ENCODE assay signal across 2 cellular contexts in the genomic region with DNA sequence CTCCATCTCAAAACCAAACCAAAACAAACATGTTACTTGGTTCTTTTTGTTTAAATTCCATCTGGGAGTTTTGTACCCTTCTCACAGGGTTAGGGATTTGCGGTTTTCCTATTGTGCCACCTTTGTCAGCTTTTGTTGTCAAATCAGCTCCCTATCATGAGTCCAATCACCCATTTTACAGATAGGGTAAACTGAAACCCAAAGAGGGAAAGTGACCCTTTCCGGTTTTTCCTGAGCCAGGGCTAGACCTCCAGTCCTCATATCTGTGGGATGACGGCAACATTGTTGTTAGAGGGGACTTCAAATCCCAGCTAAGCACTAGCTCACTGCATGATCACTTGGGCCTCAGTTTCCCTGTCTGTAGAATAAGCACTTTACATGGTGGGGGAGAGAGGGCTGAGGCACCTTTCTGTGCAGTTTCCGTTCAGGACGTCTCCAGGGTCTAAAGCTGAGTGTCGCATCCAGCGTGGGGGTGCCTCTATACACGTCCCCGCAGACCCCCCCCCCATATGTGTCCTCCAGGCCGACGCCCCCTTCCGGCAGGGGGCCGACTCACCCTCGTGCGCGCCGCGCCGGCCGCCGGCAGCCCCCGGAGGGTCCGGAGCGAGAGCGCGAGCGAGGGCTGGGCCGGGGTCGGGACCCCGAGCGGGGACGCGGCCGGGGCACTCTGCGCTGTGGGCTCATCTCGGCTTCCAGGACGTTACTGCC.
TF ChIP-seq lines count a peak whose summit lies in the region.

No MANE protein-coding gene starts in this region.

TF ChIP-seq in A549, 52 proteins besides CTCF, POLR2A, EP300 and RAD21:
- TF ChIP-seq ZFP36 (IDR thresholded peaks at IDR 0.05; ENCODE audit: borderline replicate concordance, partially characterized antibody), result no peak
- no peak for TF ChIP-seq HOXB5 (CRISPR knock-in tag; IDR thresholded peaks at IDR 0.05)
- 0 out of 2 replicates have a peak, but pooled peaks have one; percentile 73 for TF ChIP-seq CHD4 (IDR thresholded peaks at IDR 0.05; ENCODE audit: borderline replicate concordance)
- TF ChIP-seq MAX (IDR thresholded peaks at IDR 0.05), result no peak
- no peak for TF ChIP-seq EHF (CRISPR knock-in tag; IDR thresholded peaks at IDR 0.05)

TF ChIP-seq in GM12891, 5 proteins besides CTCF, POLR2A, EP300 and RAD21:
- no peak for TF ChIP-seq POU2F2 (IDR thresholded peaks at IDR 0.05; ENCODE audit: low read depth, low read length)
- TF ChIP-seq PAX5 (IDR thresholded peaks at IDR 0.05; ENCODE audit: insufficient read depth, low read length, severe bottlenecking), result no peak
- no peak for TF ChIP-seq TAF1 (IDR thresholded peaks at IDR 0.05; ENCODE audit: low read depth, low read length)
- TF ChIP-seq SPI1 (IDR thresholded peaks at IDR 0.05; ENCODE audit: low read depth, low read length), result no peak
- TF ChIP-seq POLR2AphosphoS5 (IDR thresholded peaks at IDR 0.05; ENCODE audit: low read depth, low read length), result no peak
